In genomic region chr10:95693331-95693667, GRCh38 we compare ENCODE assay signal across 8 cellular contexts. TPM values are rescaled to one million over a fixed set of nuclear protein-coding genes. Genes with fewer than 3 reads are reported as not detected.
A peak's percentile ranks its signal among the peaks of the same experiment; 100 is the strongest.
DNase-seq lines count a peak whose midpoint lies in the region; ATAC-seq and TF ChIP-seq lines count a peak whose summit lies in the region.

No MANE protein-coding gene starts in this region.

- TF ChIP-seq CTCF in foreskin keratinocyte (conservative IDR thresholded peaks at IDR 0.05): no peak
- TF ChIP-seq CTCF in retinal pigment epithelial cell (conservative IDR thresholded peaks at IDR 0.05; ENCODE audit: low read depth, low read length): no peak

- peaks cover 41% of the 10 kb centered on the region for H3K36me3 Mint-ChIP-seq in activated CD4-positive, alpha-beta T cell treated with anti-CD3 and anti-CD28 coated beads, Interleukin-2, amount 10 ng/mL, durations not matched to agents 24 days and 14 days (ENCODE audit: low read depth)

- H3K27ac Mint-ChIP-seq in activated CD4-positive, alpha-beta T cell treated with anti-CD3 and anti-CD28 coated beads, Interleukin-2, amount 10 ng/mL, durations not matched to agents 24 days and 14 days: peak overlapping the region; percentile 97

- H3K27me3 Mint-ChIP-seq in activated CD4-positive, alpha-beta T cell treated with anti-CD3 and anti-CD28 coated beads, Interleukin-2, amount 10 ng/mL, durations not matched to agents 24 days and 14 days: no peaks in the 10 kb centered on the region

- peaks cover 33% of the 10 kb centered on the region for H3K4me1 Mint-ChIP-seq in activated CD4-positive, alpha-beta T cell treated with anti-CD3 and anti-CD28 coated beads, Interleukin-2, amount 10 ng/mL, durations not matched to agents 24 days and 14 days

- H3K4me3 ChIP-seq in retinal pigment epithelial cell (ENCODE audit: low read length): peak overlapping the region; percentile 98

- DNase-seq in activated CD4-positive, alpha-beta T cell treated with anti-CD3 and anti-CD28 coated beads, Interleukin-2, amount 10 ng/mL, durations not matched to agents 24 days and 14 days: no peak
- DNase-seq in activated CD4-positive, alpha-beta T cell treated with anti-CD3 and anti-CD28 coated beads, Interleukin-2, amount 50 U/mL, for 48 hours: no peak
- DNase-seq in T-helper 9 cell (peak; percentile 1), foreskin keratinocyte (peak in 1 of 2 donors; percentile 18), retinal pigment epithelial cell (ENCODE audit: low read depth) (no peak), SHP77 (lab: John Stamatoyannopoulos, UW) (no peak), HuH-7 (ENCODE audit: low spot score) (no peak), Ammon's horn (ENCODE audit: low spot score) (no peak)

- no peaks in the 10 kb centered on the region for H3K27me3 ChIP-seq in foreskin keratinocyte

- H3K4me1 ChIP-seq in foreskin keratinocyte: no peaks in the 10 kb centered on the region

- peak overlapping the region; percentile 46 for H3K27ac ChIP-seq in foreskin keratinocyte

- peak overlapping the region; percentile 99 for H3K4me3 Mint-ChIP-seq in activated CD4-positive, alpha-beta T cell treated with anti-CD3 and anti-CD28 coated beads, Interleukin-2, amount 10 ng/mL, durations not matched to agents 24 days and 14 days

- peak; percentile 3 for ATAC-seq in foreskin keratinocyte

- intact Hi-C loops in activated CD4-positive, alpha-beta T cell treated with anti-CD3 and anti-CD28 coated beads, Interleukin-2, amount 10 ng/mL, durations not matched to agents 24 days and 14 days (cut with micrococcal nuclease): loop anchor here (5.0 kb wide), 4 partner anchors 64 to 894 kb away; partner anchors contain the start of genes CCNJ, ENTPD1, TM9SF3 and ZNF518A

- H3K9me3 Mint-ChIP-seq in activated CD4-positive, alpha-beta T cell treated with anti-CD3 and anti-CD28 coated beads, Interleukin-2, amount 10 ng/mL, durations not matched to agents 24 days and 14 days: no peaks in the 10 kb centered on the region

RNA-seq across cellular contexts. Expression of gene TCTN3, which starts 0.4 kb away (rescaled TPM):
- total RNA-seq in activated CD4-positive, alpha-beta T cell treated with anti-CD3 and anti-CD28 coated beads, Interleukin-2, amount 10 ng/mL, durations not matched to agents 24 days and 14 days: 42.7 and 44.6 TPM in 2 replicates
- 29.8 and 33.9 TPM in 2 replicates for total RNA-seq in foreskin keratinocyte
- 26.6 and 30.4 TPM in 2 replicates for polyA plus RNA-seq in foreskin keratinocyte

RNA-seq across cellular contexts. Expression of gene ALDH18A1, which starts 36.8 kb away (rescaled TPM):
- total RNA-seq in activated CD4-positive, alpha-beta T cell treated with anti-CD3 and anti-CD28 coated beads, Interleukin-2, amount 10 ng/mL, durations not matched to agents 24 days and 14 days: 126 TPM in 2 replicates
- total RNA-seq in foreskin keratinocyte: 59.5 and 61.0 TPM in 2 replicates
- 24.9 and 29.9 TPM in 2 replicates for polyA plus RNA-seq in foreskin keratinocyte
